ENCODE assay signal across 1 cellular context in genomic region chr16:71883193-71883848, GRCh38.
A peak's percentile ranks its signal among the peaks of the same experiment; 100 is the strongest.
TF ChIP-seq lines count a peak whose summit lies in the region.

No MANE protein-coding gene starts in this region.

TF ChIP-seq in HepG2, 621 proteins besides CTCF, POLR2A, EP300 and RAD21 (continued from another document):
- TF ChIP-seq, protein P1, sequence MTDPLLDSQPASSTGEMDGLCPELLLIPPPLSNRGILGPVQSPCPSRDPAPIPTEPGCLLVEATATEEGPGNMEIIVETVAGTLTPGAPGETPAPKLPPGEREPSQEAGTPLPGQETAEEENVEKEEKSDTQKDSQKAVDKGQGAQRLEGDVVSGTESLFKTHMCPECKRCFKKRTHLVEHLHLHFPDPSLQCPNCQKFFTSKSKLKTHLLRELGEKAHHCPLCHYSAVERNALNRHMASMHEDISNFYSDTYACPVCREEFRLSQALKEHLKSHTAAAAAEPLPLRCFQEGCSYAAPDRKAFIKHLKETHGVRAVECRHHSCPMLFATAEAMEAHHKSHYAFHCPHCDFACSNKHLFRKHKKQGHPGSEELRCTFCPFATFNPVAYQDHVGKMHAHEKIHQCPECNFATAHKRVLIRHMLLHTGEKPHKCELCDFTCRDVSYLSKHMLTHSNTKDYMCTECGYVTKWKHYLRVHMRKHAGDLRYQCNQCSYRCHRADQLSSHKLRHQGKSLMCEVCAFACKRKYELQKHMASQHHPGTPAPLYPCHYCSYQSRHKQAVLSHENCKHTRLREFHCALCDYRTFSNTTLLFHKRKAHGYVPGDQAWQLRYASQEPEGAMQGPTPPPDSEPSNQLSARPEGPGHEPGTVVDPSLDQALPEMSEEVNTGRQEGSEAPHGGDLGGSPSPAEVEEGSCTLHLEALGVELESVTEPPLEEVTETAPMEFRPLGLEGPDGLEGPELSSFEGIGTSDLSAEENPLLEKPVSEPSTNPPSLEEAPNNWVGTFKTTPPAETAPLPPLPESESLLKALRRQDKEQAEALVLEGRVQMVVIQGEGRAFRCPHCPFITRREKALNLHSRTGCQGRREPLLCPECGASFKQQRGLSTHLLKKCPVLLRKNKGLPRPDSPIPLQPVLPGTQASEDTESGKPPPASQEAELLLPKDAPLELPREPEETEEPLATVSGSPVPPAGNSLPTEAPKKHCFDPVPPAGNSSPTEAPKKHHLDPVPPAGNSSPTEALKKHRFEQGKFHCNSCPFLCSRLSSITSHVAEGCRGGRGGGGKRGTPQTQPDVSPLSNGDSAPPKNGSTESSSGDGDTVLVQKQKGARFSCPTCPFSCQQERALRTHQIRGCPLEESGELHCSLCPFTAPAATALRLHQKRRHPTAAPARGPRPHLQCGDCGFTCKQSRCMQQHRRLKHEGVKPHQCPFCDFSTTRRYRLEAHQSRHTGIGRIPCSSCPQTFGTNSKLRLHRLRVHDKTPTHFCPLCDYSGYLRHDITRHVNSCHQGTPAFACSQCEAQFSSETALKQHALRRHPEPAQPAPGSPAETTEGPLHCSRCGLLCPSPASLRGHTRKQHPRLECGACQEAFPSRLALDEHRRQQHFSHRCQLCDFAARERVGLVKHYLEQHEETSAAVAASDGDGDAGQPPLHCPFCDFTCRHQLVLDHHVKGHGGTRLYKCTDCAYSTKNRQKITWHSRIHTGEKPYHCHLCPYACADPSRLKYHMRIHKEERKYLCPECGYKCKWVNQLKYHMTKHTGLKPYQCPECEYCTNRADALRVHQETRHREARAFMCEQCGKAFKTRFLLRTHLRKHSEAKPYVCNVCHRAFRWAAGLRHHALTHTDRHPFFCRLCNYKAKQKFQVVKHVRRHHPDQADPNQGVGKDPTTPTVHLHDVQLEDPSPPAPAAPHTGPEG (CRISPR knock-in tag; IDR thresholded peaks at IDR 0.05) = no peak
- TF ChIP-seq PAXIP1 (CRISPR knock-in tag; conservative IDR thresholded peaks at IDR 0.05) (no peak), HES4 (CRISPR knock-in tag; IDR thresholded peaks at IDR 0.05; ENCODE audit: borderline replicate concordance) (0 out of 2 replicates have a peak, but pooled peaks have one; percentile 32), ZNF354B (CRISPR knock-in tag; IDR thresholded peaks at IDR 0.05) (0 out of 2 replicates have a peak, but pooled peaks have one; percentile 19), PHF21A (CRISPR knock-in tag; IDR thresholded peaks at IDR 0.05) (peak; percentile 27; the same call in 1 of the 2 replicates), PHF8 (CRISPR knock-in tag; IDR thresholded peaks at IDR 0.05) (no peak), MAF1 (CRISPR knock-in tag; IDR thresholded peaks at IDR 0.05; ENCODE audit: borderline replicate concordance) (no peak), ZNF674 (CRISPR knock-in tag; IDR thresholded peaks at IDR 0.05; ENCODE audit: low read depth) (no peak), MED13 (CRISPR knock-in tag; IDR thresholded peaks at IDR 0.05) (0 out of 2 replicates have a peak, but pooled peaks have one; percentile 20)
- TF ChIP-seq, protein P2, sequence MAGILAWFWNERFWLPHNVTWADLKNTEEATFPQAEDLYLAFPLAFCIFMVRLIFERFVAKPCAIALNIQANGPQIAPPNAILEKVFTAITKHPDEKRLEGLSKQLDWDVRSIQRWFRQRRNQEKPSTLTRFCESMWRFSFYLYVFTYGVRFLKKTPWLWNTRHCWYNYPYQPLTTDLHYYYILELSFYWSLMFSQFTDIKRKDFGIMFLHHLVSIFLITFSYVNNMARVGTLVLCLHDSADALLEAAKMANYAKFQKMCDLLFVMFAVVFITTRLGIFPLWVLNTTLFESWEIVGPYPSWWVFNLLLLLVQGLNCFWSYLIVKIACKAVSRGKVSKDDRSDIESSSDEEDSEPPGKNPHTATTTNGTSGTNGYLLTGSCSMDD (CRISPR knock-in tag; IDR thresholded peaks at IDR 0.05) = no peak
- TF ChIP-seq, protein P3, sequence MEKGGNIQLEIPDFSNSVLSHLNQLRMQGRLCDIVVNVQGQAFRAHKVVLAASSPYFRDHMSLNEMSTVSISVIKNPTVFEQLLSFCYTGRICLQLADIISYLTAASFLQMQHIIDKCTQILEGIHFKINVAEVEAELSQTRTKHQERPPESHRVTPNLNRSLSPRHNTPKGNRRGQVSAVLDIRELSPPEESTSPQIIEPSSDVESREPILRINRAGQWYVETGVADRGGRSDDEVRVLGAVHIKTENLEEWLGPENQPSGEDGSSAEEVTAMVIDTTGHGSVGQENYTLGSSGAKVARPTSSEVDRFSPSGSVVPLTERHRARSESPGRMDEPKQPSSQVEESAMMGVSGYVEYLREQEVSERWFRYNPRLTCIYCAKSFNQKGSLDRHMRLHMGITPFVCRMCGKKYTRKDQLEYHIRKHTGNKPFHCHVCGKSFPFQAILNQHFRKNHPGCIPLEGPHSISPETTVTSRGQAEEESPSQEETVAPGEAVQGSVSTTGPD (CRISPR knock-in tag; IDR thresholded peaks at IDR 0.05) = no peak
